Comparison of ENCODE assay signal across 1 cellular context in the genomic region with DNA sequence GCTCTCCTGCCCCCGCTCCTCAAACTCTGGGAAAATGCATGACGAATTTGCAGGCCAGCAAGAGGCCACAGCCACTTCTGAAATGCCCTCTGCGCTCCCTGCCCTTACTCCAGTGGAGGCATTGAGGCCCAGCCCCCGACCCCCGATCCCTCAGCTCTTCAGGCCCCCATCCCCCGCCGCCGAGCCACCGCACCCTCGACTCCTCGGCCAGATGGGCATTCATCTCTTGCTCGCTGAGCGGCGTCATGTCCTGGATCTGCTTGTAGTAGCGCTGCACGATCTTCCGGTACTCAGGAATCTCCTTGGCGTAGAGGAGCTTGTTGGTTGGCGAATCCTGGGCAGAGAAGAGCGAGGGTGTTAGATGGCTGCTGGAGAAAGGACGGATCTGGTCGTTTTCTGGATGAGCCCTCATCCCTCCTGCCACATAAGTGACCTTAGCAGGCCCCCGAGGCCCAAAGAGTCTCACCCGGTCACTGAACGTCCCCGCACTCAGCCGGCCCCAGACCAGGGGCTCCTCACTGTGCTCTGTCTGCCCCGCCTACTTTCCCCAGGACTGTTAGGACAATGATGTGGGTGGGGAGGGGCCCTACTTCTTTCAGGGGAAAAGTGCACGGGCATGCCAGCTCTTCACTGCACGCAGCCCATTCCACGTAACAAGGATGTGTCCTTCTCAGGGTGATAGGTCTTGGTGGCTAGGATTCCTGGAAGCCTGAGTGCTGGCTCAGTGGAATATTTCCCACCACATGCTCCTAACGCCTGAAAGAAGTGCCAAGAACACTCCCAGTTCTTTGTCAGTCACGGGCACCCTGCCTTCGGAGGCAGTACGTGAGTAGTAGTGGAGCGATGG.
TF ChIP-seq lines count a peak whose summit lies in the region.

No MANE protein-coding gene starts in this region.

TF ChIP-seq in WTC11, 78 proteins besides CTCF, POLR2A, EP300 and RAD21 (continued from another document):
- TF ChIP-seq ZNF396 (CRISPR knock-in tag; IDR thresholded peaks at IDR 0.05; ENCODE audit: borderline replicate concordance) (no peak), TCF7 (CRISPR knock-in tag; IDR thresholded peaks at IDR 0.05; ENCODE audit: low read depth) (no peak)
- TF ChIP-seq, protein P1, sequence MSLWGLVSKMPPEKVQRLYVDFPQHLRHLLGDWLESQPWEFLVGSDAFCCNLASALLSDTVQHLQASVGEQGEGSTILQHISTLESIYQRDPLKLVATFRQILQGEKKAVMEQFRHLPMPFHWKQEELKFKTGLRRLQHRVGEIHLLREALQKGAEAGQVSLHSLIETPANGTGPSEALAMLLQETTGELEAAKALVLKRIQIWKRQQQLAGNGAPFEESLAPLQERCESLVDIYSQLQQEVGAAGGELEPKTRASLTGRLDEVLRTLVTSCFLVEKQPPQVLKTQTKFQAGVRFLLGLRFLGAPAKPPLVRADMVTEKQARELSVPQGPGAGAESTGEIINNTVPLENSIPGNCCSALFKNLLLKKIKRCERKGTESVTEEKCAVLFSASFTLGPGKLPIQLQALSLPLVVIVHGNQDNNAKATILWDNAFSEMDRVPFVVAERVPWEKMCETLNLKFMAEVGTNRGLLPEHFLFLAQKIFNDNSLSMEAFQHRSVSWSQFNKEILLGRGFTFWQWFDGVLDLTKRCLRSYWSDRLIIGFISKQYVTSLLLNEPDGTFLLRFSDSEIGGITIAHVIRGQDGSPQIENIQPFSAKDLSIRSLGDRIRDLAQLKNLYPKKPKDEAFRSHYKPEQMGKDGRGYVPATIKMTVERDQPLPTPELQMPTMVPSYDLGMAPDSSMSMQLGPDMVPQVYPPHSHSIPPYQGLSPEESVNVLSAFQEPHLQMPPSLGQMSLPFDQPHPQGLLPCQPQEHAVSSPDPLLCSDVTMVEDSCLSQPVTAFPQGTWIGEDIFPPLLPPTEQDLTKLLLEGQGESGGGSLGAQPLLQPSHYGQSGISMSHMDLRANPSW (CRISPR knock-in tag; conservative IDR thresholded peaks at IDR 0.05; ENCODE audit: low read depth): no peak
